Comparison of ENCODE assay signal across 19 cellular contexts in genomic region chr6:68317366-68317765, GRCh38.
DNase-seq lines count a peak whose midpoint lies in the region; ATAC-seq, FAIRE-seq and TF ChIP-seq lines count a peak whose summit lies in the region.
"Had no signal": no experiment of that assay in that cellular context is flagged by ENCODE, and none has a peak within 500 bp of the region (broad histone marks: within the 10 kb centered on the region; RNA-seq: fewer than 3 reads in every experiment).

No MANE protein-coding gene starts in this region.

- no peak overlapping the region for H3K27ac Mint-ChIP-seq in activated CD4-positive, alpha-beta memory T cell treated with anti-CD3 and anti-CD28 coated beads for 36 hours
- H3K27ac Mint-ChIP-seq: B cell; CD4-positive, alpha-beta T cell; HFFc6 had no signal

- no peaks in the 10 kb centered on the region for H3F3A ChIP-seq in smooth muscle cell (ENCODE audit: low read depth)

- intact Hi-C loops in activated CD4-positive, alpha-beta memory T cell treated with anti-CD3 and anti-CD28 coated beads for 36 hours (cut with micrococcal nuclease): no loop called here

- no peaks in the 10 kb centered on the region for H3K79me2 ChIP-seq in smooth muscle cell (ENCODE audit: low read depth)

- no peak for FAIRE-seq in bronchial epithelial cell (lab: Jason Lieb, UNC)
- FAIRE-seq: A204.1, GM19239, H1 had no signal

- H3K4me3 Mint-ChIP-seq in activated CD4-positive, alpha-beta memory T cell treated with anti-CD3 and anti-CD28 coated beads for 36 hours: no peak overlapping the region
- H3K4me3 Mint-ChIP-seq: B cell; CD4-positive, alpha-beta T cell; HFFc6 had no signal

- H3K9me3 Mint-ChIP-seq in activated CD4-positive, alpha-beta memory T cell treated with anti-CD3 and anti-CD28 coated beads for 36 hours: peaks cover 8% of the 10 kb centered on the region

- no peak overlapping the region for H3K4me2 ChIP-seq in smooth muscle cell

- peak overlapping the region; percentile 1 for H2AFZ ChIP-seq in smooth muscle cell (ENCODE audit: low read depth)

- H3K9me3 ChIP-seq in RWPE2 (ENCODE audit: severe bottlenecking) (no peaks in the 10 kb centered on the region), smooth muscle cell (replicated peaks; ENCODE audit: low read depth) (no peaks in the 10 kb centered on the region)
- H3K9me3 ChIP-seq: HAP-1 had no signal

- H3K36me3 Mint-ChIP-seq in activated CD4-positive, alpha-beta memory T cell treated with anti-CD3 and anti-CD28 coated beads for 36 hours: no peaks in the 10 kb centered on the region

- DNase-seq in HT1080 (ENCODE audit: low read depth) (peak; percentile 15), RWPE2 (ENCODE audit: low spot score) (no peak), bronchial epithelial cell (ENCODE audit: low read depth) (peak; percentile 30), smooth muscle cell (lab: John Stamatoyannopoulos, UW; ENCODE audit: unreplicated experiment) (no peak), NCI-H128 (lab: John Stamatoyannopoulos, UW; ENCODE audit: unreplicated experiment) (no peak), EL (no peak)
- no peak for DNase-seq in activated CD4-positive, alpha-beta memory T cell treated with anti-CD3 and anti-CD28 coated beads for 36 hours
- DNase-seq: C1 segment of cervical spinal cord; Calu3; CD4-positive, alpha-beta T cell; DMS 273 treated with DMSO at 0.1 percent for 48 hours; DMS79; GF-D8; HFFc6 had no signal

- TF ChIP-seq CTCF in RWPE2 (IDR thresholded peaks at IDR 0.05; ENCODE audit: poor library complexity, severe bottlenecking) (no peak), bronchial epithelial cell (IDR thresholded peaks at IDR 0.05; ENCODE audit: insufficient read depth, low read length, severe bottlenecking) (no peak), smooth muscle cell (IDR thresholded peaks at IDR 0.05; ENCODE audit: borderline replicate concordance, insufficient read depth, poor library complexity, severe bottlenecking) (no peak)

- 30% methylated on average over 2 of the region's 2 CpGs for WGBS in smooth muscle cell (ENCODE audit: low lambda C conversion rate)

- no peak overlapping the region for H3K9ac ChIP-seq in smooth muscle cell (ENCODE audit: low read depth)

- CTCF ChIA-PET in activated CD4-positive, alpha-beta memory T cell treated with anti-CD3 and anti-CD28 coated beads for 36 hours (lab: Charles Lee): no interaction called here

- H3K36me3 ChIP-seq in RWPE2 (ENCODE audit: low read depth) (no peaks in the 10 kb centered on the region), bronchial epithelial cell (ENCODE audit: control insufficient read depth, insufficient read depth, low read length) (no peaks in the 10 kb centered on the region), smooth muscle cell (ENCODE audit: low read depth) (no peaks in the 10 kb centered on the region)
- H3K36me3 ChIP-seq: HAP-1 had no signal

- H3K27me3 Mint-ChIP-seq in activated CD4-positive, alpha-beta memory T cell treated with anti-CD3 and anti-CD28 coated beads for 36 hours: no peaks in the 10 kb centered on the region
- H3K27me3 Mint-ChIP-seq: B cell; CD4-positive, alpha-beta T cell had no signal

- POLR2A ChIA-PET in activated CD4-positive, alpha-beta memory T cell treated with anti-CD3 and anti-CD28 coated beads for 36 hours (lab: Charles Lee): no interaction called here

- H3K4me3 ChIP-seq in RWPE2 (ENCODE audit: severe bottlenecking) (no peak overlapping the region), bronchial epithelial cell (ENCODE audit: low read depth, low read length) (no peak overlapping the region), smooth muscle cell (no peak overlapping the region)
- H3K4me3 ChIP-seq: HAP-1 had no signal

- H3K27me3 ChIP-seq in RWPE2 (ENCODE audit: insufficient read depth, poor library complexity, severe bottlenecking) (peaks cover 2% of the 10 kb centered on the region), bronchial epithelial cell (ENCODE audit: control insufficient read depth, insufficient read depth, low read length) (no peaks in the 10 kb centered on the region), smooth muscle cell (ENCODE audit: low read depth) (no peaks in the 10 kb centered on the region)

- H3K4me1 ChIP-seq in RWPE2 (ENCODE audit: insufficient read depth, poor library complexity, severe bottlenecking) (no peaks in the 10 kb centered on the region), smooth muscle cell (ENCODE audit: low read depth) (no peaks in the 10 kb centered on the region)
- H3K4me1 ChIP-seq: HAP-1 had no signal

- H4K20me1 ChIP-seq in smooth muscle cell (ENCODE audit: low read depth): no peaks in the 10 kb centered on the region

- H3K27ac ChIP-seq in RWPE2 (ENCODE audit: poor library complexity, severe bottlenecking): no peak overlapping the region
- no peak overlapping the region for H3K27ac ChIP-seq in smooth muscle cell (ENCODE audit: low read depth)

- ATAC-seq in RWPE2 (ENCODE audit: low read depth): peak; percentile 53; the same call in 2 of the 3 replicates

- no peaks in the 10 kb centered on the region for H3K4me1 Mint-ChIP-seq in activated CD4-positive, alpha-beta memory T cell treated with anti-CD3 and anti-CD28 coated beads for 36 hours (ENCODE audit: low read depth)
- H3K4me1 Mint-ChIP-seq: B cell had no signal

Comparison
In these comparisons a context has a peak if more than half of its experiments do, and no peak if none do; other contexts are left out.
1. DNase-seq: peak in HT1080 (single experiment) and bronchial epithelial cell (single experiment); none in RWPE2 (single experiment), smooth muscle cell (single experiment), activated CD4-positive, alpha-beta memory T cell treated with anti-CD3 and anti-CD28 coated beads for 36 hours (single experiment), NCI-H128 (single experiment) and EL (single experiment).